20 cellular contexts compared by ENCODE assay signal in the genomic region with DNA sequence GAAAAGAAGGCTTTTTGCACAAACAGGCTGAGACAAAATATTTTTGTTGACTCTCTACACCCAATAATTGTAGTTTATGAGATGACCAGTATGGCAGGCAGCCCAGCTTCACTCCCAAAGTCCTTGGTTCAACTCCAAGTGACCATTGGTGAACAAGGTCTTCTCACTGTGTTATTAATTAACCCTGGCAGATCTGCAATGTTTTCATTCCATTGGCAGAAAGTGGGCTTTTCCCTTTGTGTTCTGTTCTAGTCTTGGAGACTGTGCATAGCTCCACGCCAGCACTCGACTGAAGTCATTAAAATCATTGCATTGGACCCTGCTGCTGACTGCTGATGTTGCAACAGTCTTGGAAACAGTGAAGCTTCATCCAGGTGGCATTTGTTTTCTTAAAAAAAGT.
DNase-seq lines count a peak whose midpoint lies in the region; ATAC-seq and TF ChIP-seq lines count a peak whose summit lies in the region.
"Had no signal": no experiment of that assay in that cellular context is flagged by ENCODE, and none has a peak within 500 bp of the region (broad histone marks: within the 10 kb centered on the region; RNA-seq: fewer than 3 reads in every experiment).

No MANE protein-coding gene starts in this region.

- ATAC-seq in body of pancreas, result peak; percentile 50
- peak; percentile 58 to 85 for ATAC-seq in right cardiac atrium
- ATAC-seq in sciatic nerve, result peak; percentile 79
- no peak for ATAC-seq in HG02678 (IDR thresholded peaks at IDR 0.05; ENCODE audit: unreplicated experiment)
- ATAC-seq in GM19351 (IDR thresholded peaks at IDR 0.05; ENCODE audit: unreplicated experiment), result no peak
- no peak for ATAC-seq in GM21786 (IDR thresholded peaks at IDR 0.05; ENCODE audit: unreplicated experiment)
- ATAC-seq: activated naive CD8-positive, alpha-beta T cell treated with anti-CD3 and anti-CD28 coated beads, Interleukin-2, amount 50 U/mL, for 24 hours had no signal

- intact Hi-C loops in body of pancreas (cut with DNase I), result no loop called here
- intact Hi-C loops in right cardiac atrium (cut with DNase I), result no loop called here
- intact Hi-C loops in sciatic nerve (cut with DNase I), result no loop called here

- WGBS in body of pancreas, 2 donors, result 35 to 39% methylated on average over 2 of the region's 2 CpGs
- WGBS in right cardiac atrium, result 68% methylated on average over 2 of the region's 2 CpGs

- H3K36me3 ChIP-seq in body of pancreas (replicated peaks in 1 of 2; ENCODE audit: insufficient read depth in 1 of 2, low read depth in 2 of 2), result no peaks in the 10 kb centered on the region
- H3K36me3 ChIP-seq: neural progenitor cell, Peyer's patch, vagina, WERI-Rb-1 had no signal

- H3K4me3 ChIP-seq in body of pancreas (no peak overlapping the region), right cardiac atrium (ENCODE audit: low read length) (no peak overlapping the region)
- H3K4me3 ChIP-seq: neural progenitor cell, Peyer's patch, vagina had no signal

- H3K27ac ChIP-seq in body of pancreas, result no peak overlapping the region
- no peak overlapping the region for H3K27ac ChIP-seq in right cardiac atrium (ENCODE audit: low read length)
- H3K27ac ChIP-seq: neural progenitor cell, Peyer's patch, vagina, WERI-Rb-1 had no signal

- no peak for TF ChIP-seq POLR2A in body of pancreas (IDR thresholded peaks at IDR 0.05)

- H3K9me3 ChIP-seq in body of pancreas (no peaks in the 10 kb centered on the region), right cardiac atrium (ENCODE audit: control insufficient read depth, low read length) (no peaks in the 10 kb centered on the region)
- H3K9me3 ChIP-seq: Peyer's patch, vagina had no signal

- DNase-seq in Ammon's horn (ENCODE audit: low spot score) (peak; percentile 30), body of pancreas (peak in 2 of 4 donors; percentile 15 to 19), right cardiac atrium (peak; percentile 32 to 86 (median 52)), sciatic nerve (ENCODE audit: low spot score) (no peak), NCI-H146 (lab: John Stamatoyannopoulos, UW) (no peak)
- DNase-seq: activated CD4-positive, alpha-beta T cell treated with anti-CD3 and anti-CD28 coated beads, Interleukin-2, amount 50 U/mL, for 1 hour; activated CD8-positive, alpha-beta memory T cell treated with anti-CD3 and anti-CD28 coated beads, Interleukin-2, amount 50 U/mL, for 4 hours; activated effector memory CD4-positive, alpha-beta T cell treated with anti-CD3 and anti-CD28 coated beads, Interleukin-2, amount 50 U/mL, for 16 hours; activated naive CD8-positive, alpha-beta T cell treated with anti-CD3 and anti-CD28 coated beads, Interleukin-2, amount 50 U/mL, for 24 hours; CD4-positive, alpha-beta T cell; NCI-H2029; NK-92 treated with Interleukin-12 subunit alpha and Interleukin-12 subunit beta, amount 100 ng/mL, for 24 hours; Peyer's patch; stimulated activated CD4-positive, alpha-beta T cell treated with anti-CD3 and anti-CD28 coated beads, Interleukin-15, amount 100 ng/mL, for 24 hours; WERI-Rb-1 had no signal

- H3K4me1 ChIP-seq in body of pancreas, result peaks cover 8% of the 10 kb centered on the region
- H3K4me1 ChIP-seq in right cardiac atrium (ENCODE audit: control insufficient read depth, insufficient read depth, low read length), result no peaks in the 10 kb centered on the region
- H3K4me1 ChIP-seq: Peyer's patch had no signal

- no peak for TF ChIP-seq CTCF in body of pancreas (IDR thresholded peaks at IDR 0.05)

- H3K27me3 ChIP-seq in body of pancreas (no peaks in the 10 kb centered on the region), right cardiac atrium (ENCODE audit: control insufficient read depth, insufficient read depth) (no peaks in the 10 kb centered on the region)
- H3K27me3 ChIP-seq: neural progenitor cell, Peyer's patch, vagina had no signal

Comparison
In these comparisons a context has a peak if more than half of its experiments do, and no peak if none do; other contexts are left out.
1. DNase-seq: peak in Ammon's horn (single experiment) and right cardiac atrium (3 of 3); none in sciatic nerve (single experiment) and NCI-H146 (single experiment).
2. ATAC-seq: peak in body of pancreas (single experiment), right cardiac atrium (2 of 2) and sciatic nerve (single experiment); none in HG02678 (single experiment), GM19351 (single experiment) and GM21786 (single experiment).